ENCODE assay signal across 8 cellular contexts in genomic region chr20:2873010-2873746, GRCh38. TPM values are rescaled to one million over a fixed set of nuclear protein-coding genes. Genes with fewer than 3 reads are reported as not detected.
DNase-seq lines count a peak whose midpoint lies in the region; ATAC-seq and TF ChIP-seq lines count a peak whose summit lies in the region.

Gene PTPRA (plus strand): TSS chr20:2873481. CDS start chr20:2964278, 90,797 bp downstream.

- H3K9me3 ChIP-seq in mammary epithelial cell (replicated peaks; ENCODE audit: insufficient read depth, low read length) (no peaks in the 10 kb centered on the region), smooth muscle cell (replicated peaks; ENCODE audit: low read depth) (no peaks in the 10 kb centered on the region)

- H3K27me3 ChIP-seq in mammary epithelial cell (ENCODE audit: insufficient read depth, low read length) (no peaks in the 10 kb centered on the region), smooth muscle cell (ENCODE audit: low read depth) (no peaks in the 10 kb centered on the region)

- no peaks in the 10 kb centered on the region for H4K20me1 ChIP-seq in mammary epithelial cell (ENCODE audit: insufficient read depth, low read length)
- H4K20me1 ChIP-seq in smooth muscle cell (ENCODE audit: low read depth) = peaks cover 38% of the 10 kb centered on the region

- in situ Hi-C loops in mammary epithelial cell (cut with MboI; ENCODE audit: low sequenced_read_pairs in 2 of 2) = no loop called here

- H3K79me2 ChIP-seq in mammary epithelial cell (ENCODE audit: insufficient read depth, low read length) = peaks cover 43% of the 10 kb centered on the region
- H3K79me2 ChIP-seq in smooth muscle cell (ENCODE audit: low read depth) = peaks cover 42% of the 10 kb centered on the region

- WGBS in mammary epithelial cell (ENCODE audit: low coverage, missing lambda C conversion rate) = 3% methylated on average over 6 of the region's 83 CpGs
- under 1% methylated on average over 70 of the region's 83 CpGs for WGBS in smooth muscle cell (ENCODE audit: low lambda C conversion rate)

- peaks cover 14% of the 10 kb centered on the region for H3F3A ChIP-seq in smooth muscle cell (ENCODE audit: low read depth)

- no peak for DNase-seq in AG04449 (ENCODE audit: low read depth, low spot score)
- DNase-seq in NCI-H2196 treated with DMSO at 0.1 percent for 48 hours (lab: John Stamatoyannopoulos, UW; ENCODE audit: unreplicated experiment) = peak; percentile 73
- DNase-seq in mammary epithelial cell = peak; percentile 86
- peak; percentile 96 for DNase-seq in iPS-NIHi7 (ENCODE audit: extremely low spot score)
- peak; percentile 59 for DNase-seq in smooth muscle cell (lab: John Stamatoyannopoulos, UW; ENCODE audit: unreplicated experiment)

- peak within 1 kb of the TSS; percentile 98 for H2AFZ ChIP-seq in mammary epithelial cell (ENCODE audit: low read depth, low read length)
- peak within 1 kb of the TSS; percentile 73 for H2AFZ ChIP-seq in smooth muscle cell (ENCODE audit: low read depth)

- H3K36me3 ChIP-seq in mammary epithelial cell (ENCODE audit: insufficient read depth, low read length) (no peaks in the 10 kb centered on the region), smooth muscle cell (ENCODE audit: low read depth) (no peaks in the 10 kb centered on the region)

- ATAC-seq in GM18873 (IDR thresholded peaks at IDR 0.05; ENCODE audit: low FRiP score, unreplicated experiment) (peak; percentile 72), HG03139 (IDR thresholded peaks at IDR 0.05; ENCODE audit: unreplicated experiment) (peak; percentile 94)

- H3K4me3 ChIP-seq in AG04449 (ENCODE audit: low read depth, low read length) (peak within 1 kb of the TSS; percentile 75), WI38 (ENCODE audit: low read depth, low read length) (peak within 1 kb of the TSS; percentile 91), mammary epithelial cell (replicated peaks in 1 of 3; ENCODE audit: insufficient read depth in 1 of 3, low read depth in 2 of 3, low read length in 3 of 3) (peak within 1 kb of the TSS; percentile 83 to 99 (median 96)), smooth muscle cell (peak within 1 kb of the TSS; percentile 95)

- H3K4me2 ChIP-seq in mammary epithelial cell (ENCODE audit: insufficient read depth, low read depth, low read length) = peak within 1 kb of the TSS; percentile 97
- H3K4me2 ChIP-seq in smooth muscle cell = peak within 1 kb of the TSS; percentile 99

- H3K27ac ChIP-seq in mammary epithelial cell (ENCODE audit: insufficient read depth, low read depth, low read length) (peak within 1 kb of the TSS; percentile 52), smooth muscle cell (ENCODE audit: low read depth) (no peak within 1 kb of the TSS)

- dilution Hi-C loops in mammary epithelial cell (cut with HindIII; ENCODE audit: low sequenced_read_pairs) = no loop called here

- intact Hi-C loops in mammary epithelial cell (cut with micrococcal nuclease) = loop anchor here (1.0 kb wide), 1 partner anchor 128 kb away; no protein-coding TSS in a partner anchor

- BruUV-seq in mammary epithelial cell (replicated peaks; lab: Mats Ljungman, UMichigan) = TSS peak; percentile 49

- H3K9ac ChIP-seq in mammary epithelial cell (ENCODE audit: insufficient read depth, low read length) (peak within 1 kb of the TSS; percentile 71), smooth muscle cell (ENCODE audit: low read depth) (peak within 1 kb of the TSS; percentile 65)

- TF ChIP-seq CTCF in AG04449 (IDR thresholded peaks at IDR 0.05; ENCODE audit: insufficient read depth, low read length, missing control alignments) (no peak), WI38 (IDR thresholded peaks at IDR 0.05; ENCODE audit: low read depth, low read length) (no peak), mammary epithelial cell (conservative IDR thresholded peaks at IDR 0.05 in 1 of 2, IDR thresholded peaks at IDR 0.05 in 1 of 2; ENCODE audit: extremely low read depth in 1 of 2, insufficient read depth in 1 of 2, low read depth in 1 of 2, low read length in 2 of 2) (no peak), smooth muscle cell (IDR thresholded peaks at IDR 0.05; ENCODE audit: borderline replicate concordance, insufficient read depth, poor library complexity, severe bottlenecking) (no peak)

- POLR2A ChIA-PET in AG04449 (lab: Yijun Ruan, JAX) = no interaction called here

- peaks cover 20% of the 10 kb centered on the region for H3K4me1 ChIP-seq in mammary epithelial cell (ENCODE audit: insufficient read depth, low read length)
- H3K4me1 ChIP-seq in smooth muscle cell (ENCODE audit: low read depth) = peaks cover 25% of the 10 kb centered on the region

- CTCF ChIA-PET in AG04449 (lab: Yijun Ruan, JAX) (interaction anchor here (0.7 to 1.3 kb wide), 4 partner anchors 17 to 120 kb away, joined by 3 to 7 read pairs (median 3); no protein-coding TSS in a partner anchor), mammary epithelial cell (lab: Charles Lee; ENCODE audit: low non-redundant PET) (no interaction called here)

RNA-seq across cellular contexts. Expression of gene PTPRA, which starts in this region (rescaled TPM):
- total RNA-seq in mammary epithelial cell = 10 to 100 TPM; 37.5 to 39.2 TPM
- 45.2 TPM for polyA plus RNA-seq in mammary epithelial cell
- 42.6 TPM for polyA minus RNA-seq in mammary epithelial cell
- 48.9 and 66.1 TPM in 2 replicates for total RNA-seq in smooth muscle cell
- polyA plus RNA-seq in smooth muscle cell = 35.3 and 38.4 TPM in 2 replicates
